ENCODE assay signal across 13 cellular contexts in genomic region chr3:49806838-49807237, GRCh38. TPM values are rescaled to one million over a fixed set of nuclear protein-coding genes. Genes with fewer than 3 reads are reported as not detected.
DNase-seq lines count a peak whose midpoint lies in the region; ATAC-seq, FAIRE-seq and TF ChIP-seq lines count a peak whose summit lies in the region.
"Had no signal": no experiment of that assay in that cellular context is flagged by ENCODE, and none has a peak within 500 bp of the region (broad histone marks: within the 10 kb centered on the region; RNA-seq: fewer than 3 reads in every experiment).

No MANE protein-coding gene starts in this region.

- H3K27me3 Mint-ChIP-seq in nephron (ENCODE audit: low read depth) = peaks cover 10% of the 10 kb centered on the region

- peak in 1 of 3 donors; percentile 37 for DNase-seq in right cardiac atrium
- DNase-seq in left cardiac atrium = no peak
- DNase-seq in K562 (ENCODE audit: extremely low read depth in 1 of 4, low spot score in 3 of 4) = no peak
- DNase-seq in head of caudate nucleus = no peak
- no peak for DNase-seq in SK-N-SH
- DNase-seq: activated T-cell treated with anti-CD3 and anti-CD28 coated beads for 4 hours, NCI-H1417 treated with DMSO at 0.1 percent for 48 hours, T-helper 2 cell had no signal

- POLR2A ChIA-PET in K562 (lab: Yijun Ruan, JAX) (interaction anchor here (1.0 kb wide), 1 partner anchor 154 kb away, joined by 3 read pairs; no protein-coding TSS in a partner anchor), SK-N-SH (lab: Yijun Ruan, JAX) (interaction anchor here (1.2 to 2.4 kb wide), 3 partner anchors 14 to 133 kb away, joined by 5 to 6 read pairs (median 6); partner anchors contain the start of gene RBM6)

- peaks cover 3% of the 10 kb centered on the region for H3K36me3 Mint-ChIP-seq in nephron (ENCODE audit: low read depth)

- H3K9me2 ChIP-seq in SK-N-SH = no peaks in the 10 kb centered on the region

- H3K9me3 ChIP-seq in right cardiac atrium (ENCODE audit: control insufficient read depth, low read length) (no peaks in the 10 kb centered on the region), K562 (replicated peaks; ENCODE audit: control insufficient read depth, insufficient read depth, low read depth, low read length) (no peaks in the 10 kb centered on the region), SK-N-SH (no peaks in the 10 kb centered on the region)

- H3F3A ChIP-seq in SK-N-SH (replicated peaks; ENCODE audit: insufficient read depth) = no peaks in the 10 kb centered on the region

- H2AFZ ChIP-seq in K562 (ENCODE audit: low read depth, low read length) (no peak overlapping the region), SK-N-SH (ENCODE audit: low read depth) (no peak overlapping the region)

- H4K20me1 ChIP-seq in K562 (replicated peaks; ENCODE audit: control insufficient read depth, insufficient read depth, low read length) (no peaks in the 10 kb centered on the region), SK-N-SH (ENCODE audit: insufficient read depth) (no peaks in the 10 kb centered on the region)

- peak overlapping the region; percentile 50 to 77 (median 69) for H3K4me3 Mint-ChIP-seq in nephron
- H3K4me3 Mint-ChIP-seq: stimulated activated naive CD8-positive, alpha-beta T cell treated with anti-CD3 and anti-CD28 coated beads, Interleukin-15, Interleukin-2, amounts not matched to agents 100 ng/mL and 50 ng/mL, for 24 hours had no signal

- in situ Hi-C loops in K562 (cut with MboI) = no loop called here

- TF ChIP-seq RAD21 in K562 (CRISPR knock-in tag; conservative IDR thresholded peaks at IDR 0.05 in 1 of 2, IDR thresholded peaks at IDR 0.05 in 1 of 2) = no peak
- no peak for TF ChIP-seq RAD21 in SK-N-SH (IDR thresholded peaks at IDR 0.05; ENCODE audit: low read length)

- H3K9me3 Mint-ChIP-seq in nephron = no peaks in the 10 kb centered on the region
- H3K9me3 Mint-ChIP-seq: stimulated activated naive CD8-positive, alpha-beta T cell treated with anti-CD3 and anti-CD28 coated beads, Interleukin-15, Interleukin-2, amounts not matched to agents 100 ng/mL and 50 ng/mL, for 24 hours had no signal

- TF ChIP-seq POLR2A in K562 (conservative IDR thresholded peaks at IDR 0.05) = no peak

- H3K9ac ChIP-seq in K562 (ENCODE audit: insufficient read depth in 1 of 2, low read depth in 2 of 2, low read length in 2 of 2) (peak overlapping the region; percentile 43 to 74; a peak in 3 of 4 replicates), SK-N-SH (no peak overlapping the region)

- peak overlapping the region; percentile 53 for H3K4me2 ChIP-seq in K562 (ENCODE audit: insufficient read depth, low read length)
- no peak overlapping the region for H3K4me2 ChIP-seq in SK-N-SH

- CTCF ChIA-PET in K562 (lab: Yijun Ruan, JAX; ENCODE audit: low intra/inter-chr PET ratio) = no interaction called here
- CTCF ChIA-PET in SK-N-SH (lab: Yijun Ruan, JAX) = interaction anchor here (0.9 to 17.6 kb wide), 6 partner anchors 20 to 101 kb away, joined by 3 to 386 read pairs (median 4); no protein-coding TSS in a partner anchor

- TF ChIP-seq EP300 in K562 (IDR thresholded peaks at IDR 0.05; ENCODE audit: low read length) = no peak
- TF ChIP-seq EP300 in SK-N-SH (IDR thresholded peaks at IDR 0.05; ENCODE audit: borderline replicate concordance in 1 of 2, low read depth in 1 of 2, low read length in 1 of 2) = no peak

- peaks cover 23% of the 10 kb centered on the region for H3K79me2 ChIP-seq in K562 (ENCODE audit: control insufficient read depth, insufficient read depth, low read length)
- no peaks in the 10 kb centered on the region for H3K79me2 ChIP-seq in SK-N-SH (ENCODE audit: insufficient read depth)

- peaks cover 43% of the 10 kb centered on the region for H3K4me1 Mint-ChIP-seq in nephron

- H3K36me3 ChIP-seq in K562 (ENCODE audit: control insufficient read depth, insufficient read depth, low read length) (peaks cover 9% of the 10 kb centered on the region; the same call in 2 of the 3 replicates), SK-N-SH (replicated peaks in 1 of 2; ENCODE audit: control insufficient read depth in 1 of 2, insufficient read depth in 2 of 2, low read length in 1 of 2) (no peaks in the 10 kb centered on the region)
- H3K36me3 ChIP-seq: cardiac muscle cell had no signal

- no peak for FAIRE-seq in K562 (lab: Jason Lieb, UNC)

- TF ChIP-seq CTCF in K562 (IDR thresholded peaks at IDR 0.05 in 2 of 3, conservative IDR thresholded peaks at IDR 0.05 in 1 of 3; ENCODE audit: insufficient read depth in 2 of 3, low read depth in 1 of 3, low read length in 3 of 3) (no peak), nephron (IDR thresholded peaks at IDR 0.05; ENCODE audit: unreplicated experiment in 3 of 3) (no peak), SK-N-SH (IDR thresholded peaks at IDR 0.05) (no peak)

- 72% methylated on average over 2 of the region's 2 CpGs for WGBS in right cardiac atrium
- WGBS in K562 (ENCODE audit: insufficient coverage, low coverage, missing lambda C conversion rate) = 100% methylated on average over 1 of the region's 2 CpGs
- WGBS in SK-N-SH (ENCODE audit: low lambda C conversion rate) = 52% methylated on average over 2 of the region's 2 CpGs

- intact Hi-C loops in right cardiac atrium (cut with DNase I) (loop anchor here in 1 of 4 donors (10.0 kb wide), 1 partner anchor 98 kb away; the partner anchor contains the start of gene MST1R), left cardiac atrium (cut with DNase I) (no loop called here), K562 (cut with micrococcal nuclease) (no loop called here), head of caudate nucleus (cut with DNase I) (no loop called here)

- H3K27ac Mint-ChIP-seq in nephron = peak overlapping the region; percentile 100
- H3K27ac Mint-ChIP-seq: stimulated activated naive CD8-positive, alpha-beta T cell treated with anti-CD3 and anti-CD28 coated beads, Interleukin-15, Interleukin-2, amounts not matched to agents 100 ng/mL and 50 ng/mL, for 24 hours had no signal

- H3K4me1 ChIP-seq in right cardiac atrium (ENCODE audit: control insufficient read depth, insufficient read depth, low read length) (peaks cover 33% of the 10 kb centered on the region), K562 (replicated peaks in 1 of 2; ENCODE audit: control insufficient read depth in 2 of 2, insufficient read depth in 2 of 2, low read length in 2 of 2) (peaks cover 39 to 64% of the 10 kb centered on the region in 2 experiments), SK-N-SH (ENCODE audit: control insufficient read depth in 1 of 2, insufficient read depth in 2 of 2, low read depth in 1 of 2, low read length in 1 of 2) (peaks cover 16 to 64% of the 10 kb centered on the region in 2 experiments)

- no TSS peak for BruUV-seq in K562 (replicated peaks; lab: Mats Ljungman, UMichigan)

- H3K27me3 ChIP-seq in right cardiac atrium (ENCODE audit: control insufficient read depth, insufficient read depth) = no peaks in the 10 kb centered on the region
- H3K27me3 ChIP-seq in K562 (ENCODE audit: control insufficient read depth in 2 of 2, insufficient read depth in 2 of 2, low read length in 2 of 2) = no peaks in the 10 kb centered on the region
- no peaks in the 10 kb centered on the region for H3K27me3 ChIP-seq in SK-N-SH (ENCODE audit: insufficient read depth)

- peak overlapping the region; percentile 25 for H3K27ac ChIP-seq in right cardiac atrium (ENCODE audit: low read length)
- peak overlapping the region; percentile 62 for H3K27ac ChIP-seq in K562 (ENCODE audit: extremely low read depth, low read depth, low read length)
- peak overlapping the region in 1 of 2 experiments; percentile 98; a peak in 2 of 4 replicates for H3K27ac ChIP-seq in SK-N-SH (ENCODE audit: low read depth in 2 of 2, low read length in 1 of 2)

- no peak overlapping the region for H3K4me3 ChIP-seq in right cardiac atrium (ENCODE audit: low read length)
- no peak overlapping the region for H3K4me3 ChIP-seq in K562
- H3K4me3 ChIP-seq in SK-N-SH (ENCODE audit: low read depth in 2 of 2, low read length in 1 of 2) = no peak overlapping the region; a peak in 1 of 4 replicates
- H3K4me3 ChIP-seq: cardiac muscle cell had no signal

- ATAC-seq in right cardiac atrium (no peak), left cardiac atrium (no peak), K562 (no peak), GM19351 (IDR thresholded peaks at IDR 0.05; ENCODE audit: unreplicated experiment) (no peak), GM21515 (IDR thresholded peaks at IDR 0.05; ENCODE audit: unreplicated experiment) (no peak)

- no peaks in the 10 kb centered on the region for H3K9me1 ChIP-seq in K562 (ENCODE audit: control insufficient read depth, insufficient read depth, low read length)

RNA-seq across cellular contexts. Expression of gene INKA1, which starts 3.8 kb away (rescaled TPM):
- total RNA-seq in right cardiac atrium (1 to 10 TPM; 2.2 to 6.4 (median 4.6) TPM), left cardiac atrium (1 to 10 TPM; 2.6 to 3.8 TPM), K562 (2014; rRNA removed) (13.6 and 13.9 TPM in 2 replicates), K562 (2014; rRNA removed; fragmentation: Illumina TruSeq; extraction: Trizol) (1.1 and 1.9 TPM in 2 replicates), K562 (2015; rRNA removed; fragmentation: Illumina TruSeq; extraction: Trizol) (6.7 and 7.6 TPM in 2 replicates), K562 (2021) (11.1 and 11.2 TPM in 2 replicates)
- polyA plus RNA-seq in right cardiac atrium (3.9 TPM), K562 (2011; rRNA removed) (5.2 and 7.2 TPM in 2 replicates), K562 (2014; fragmentation: Illumina TruSeq; extraction: Trizol) (3.9 and 7.5 TPM in 2 replicates), K562 (2014; fragmentation: Nextera tagmentation; extraction: Ambion mirVana) (1 to 10 TPM in 1 of 2 experiments, under 1 TPM in 1; 0.55 to 1.2 TPM), K562 (2014; rRNA removed) (11.2 and 12.8 TPM in 2 replicates), SK-N-SH (2012; rRNA removed) (2.6 and 3.4 TPM in 2 replicates)
- total RNA-seq in K562 (2011; cell fraction: chromatin; rRNA removed; ENCODE audit: low replicate concordance) = 1.3 and 12.1 TPM in 2 replicates
- total RNA-seq in K562 (2011; cell fraction: nucleolus; rRNA removed) = 12.7 and 12.9 TPM in 2 replicates
- 7.2 TPM in 2 replicates for total RNA-seq in K562 (2011; cell fraction: nucleoplasm; rRNA removed)
- polyA plus RNA-seq in K562 (2011; cell fraction: cytosol; rRNA removed) = 7.5 and 29.7 TPM in 2 replicates
- polyA plus RNA-seq in K562 (2011; cell fraction: nucleus; rRNA removed) = 5.6 and 11.3 TPM in 2 replicates
- 9.2 and 11.0 TPM in 2 replicates for polyA plus RNA-seq in K562 (2012)
- polyA minus RNA-seq in K562 (2011; rRNA and poly(A)+ RNA removed) = 2.6 and 5.5 TPM in 2 replicates
- 6.2 and 9.4 TPM in 2 replicates for polyA minus RNA-seq in K562 (2011; cell fraction: cytosol; rRNA and poly(A)+ RNA removed)
- polyA minus RNA-seq in K562 (2011; cell fraction: nucleus; rRNA and poly(A)+ RNA removed) = 10.9 and 11.8 TPM in 2 replicates
- 1.6 and 2.2 TPM in 2 replicates for polyA plus RNA-seq in SK-N-SH (2012; cell fraction: cytosol; rRNA removed)
- polyA plus RNA-seq in SK-N-SH (2012; cell fraction: nucleus; rRNA removed) = 1.6 and 3.8 TPM in 2 replicates

RNA-seq across cellular contexts. Expression of gene UBA7, which starts 6.9 kb away (rescaled TPM):
- total RNA-seq in right cardiac atrium (10 to 100 TPM; 25.5 to 40.5 (median 38.2) TPM), left cardiac atrium (10 to 100 TPM; 23.9 to 31.0 TPM), K562 (2014; rRNA removed) (2.0 and 2.6 TPM in 2 replicates), K562 (2014; rRNA removed; fragmentation: Illumina TruSeq; extraction: Trizol) (0.57 and 0.80 TPM in 2 replicates), K562 (2015; rRNA removed; fragmentation: Illumina TruSeq; extraction: Trizol) (2.5 and 3.0 TPM in 2 replicates), K562 (2021) (3.3 and 3.7 TPM in 2 replicates)
- polyA plus RNA-seq in right cardiac atrium (25.1 TPM), K562 (2011; rRNA removed) (2.2 and 3.8 TPM in 2 replicates), K562 (2014; fragmentation: Illumina TruSeq; extraction: Trizol) (1.7 and 1.8 TPM in 2 replicates), K562 (2014; fragmentation: Nextera tagmentation; extraction: Ambion mirVana) (under 1 TPM; 0.17 to 0.80 TPM), K562 (2014; rRNA removed) (2.0 and 3.3 TPM in 2 replicates), SK-N-SH (2012; rRNA removed) (22.6 and 25.8 TPM in 2 replicates)
- 11.3 and 29.1 TPM in 2 replicates for total RNA-seq in K562 (2011; cell fraction: chromatin; rRNA removed; ENCODE audit: low replicate concordance)
- 14.5 and 19.2 TPM in 2 replicates for total RNA-seq in K562 (2011; cell fraction: nucleolus; rRNA removed)
- 10.7 and 13.9 TPM in 2 replicates for total RNA-seq in K562 (2011; cell fraction: nucleoplasm; rRNA removed)
- polyA plus RNA-seq in K562 (2011; cell fraction: cytosol; rRNA removed) = 1.9 and 3.0 TPM in 2 replicates
- polyA plus RNA-seq in K562 (2011; cell fraction: nucleus; rRNA removed) = 48.0 and 51.2 TPM in 2 replicates
- 7.0 and 27.5 TPM in 2 replicates for polyA plus RNA-seq in K562 (2012)
- 2.1 and 2.6 TPM in 2 replicates for polyA minus RNA-seq in K562 (2011; rRNA and poly(A)+ RNA removed)
- polyA minus RNA-seq in K562 (2011; cell fraction: cytosol; rRNA and poly(A)+ RNA removed) = 1.8 TPM in 1 of 2 replicates, not detected in the other
- 10.2 and 12.9 TPM in 2 replicates for polyA minus RNA-seq in K562 (2011; cell fraction: nucleus; rRNA and poly(A)+ RNA removed)
- 2.0 and 3.0 TPM in 2 replicates for polyA plus RNA-seq in SK-N-SH (2012; cell fraction: cytosol; rRNA removed)
- polyA plus RNA-seq in SK-N-SH (2012; cell fraction: nucleus; rRNA removed) = 187 and 223 TPM in 2 replicates

RNA-seq across cellular contexts. Expression of gene CDHR4, which starts 7.2 kb away (rescaled TPM):
- under 1 TPM in 1 of 4 donors, not detected in 3; 0.29 TPM for total RNA-seq in right cardiac atrium
- 0.07 TPM for polyA plus RNA-seq in right cardiac atrium
- total RNA-seq in left cardiac atrium = under 1 TPM in 1 of 2 donors, not detected in 1; 0.24 TPM
- total RNA-seq in K562 (2011; cell fraction: chromatin; rRNA removed; ENCODE audit: low replicate concordance) = 0.93 and 2.2 TPM in 2 replicates
- 0.79 and 1.0 TPM in 2 replicates for total RNA-seq in K562 (2011; cell fraction: nucleolus; rRNA removed)
- total RNA-seq in K562 (2011; cell fraction: nucleoplasm; rRNA removed) = 1.3 and 1.5 TPM in 2 replicates
- total RNA-seq in K562 (2014; rRNA removed) = not detected in 2 replicates
- total RNA-seq in K562 (2014; rRNA removed; fragmentation: Illumina TruSeq; extraction: Trizol) = not detected in 2 replicates
- not detected in 2 replicates for total RNA-seq in K562 (2015; rRNA removed; fragmentation: Illumina TruSeq; extraction: Trizol)
- not detected in 2 replicates for total RNA-seq in K562 (2021)
- polyA plus RNA-seq in K562 (2011; rRNA removed) = 0.21 and 0.27 TPM in 2 replicates
- polyA plus RNA-seq in K562 (2011; cell fraction: cytosol; rRNA removed) = 0.16 and 0.22 TPM in 2 replicates
- polyA plus RNA-seq in K562 (2011; cell fraction: nucleus; rRNA removed) = 1.6 and 4.2 TPM in 2 replicates
- 0.16 and 0.21 TPM in 2 replicates for polyA plus RNA-seq in K562 (2012)
- 0.11 TPM in 1 of 2 replicates, not detected in the other for polyA plus RNA-seq in K562 (2014; fragmentation: Illumina TruSeq; extraction: Trizol)
- polyA plus RNA-seq in K562 (2014; fragmentation: Nextera tagmentation; extraction: Ambion mirVana) = not detected
- polyA plus RNA-seq in K562 (2014; rRNA removed) = 0.28 TPM in 1 of 2 replicates, not detected in the other
- not detected in 2 replicates for polyA minus RNA-seq in K562 (2011; rRNA and poly(A)+ RNA removed)
- polyA minus RNA-seq in K562 (2011; cell fraction: cytosol; rRNA and poly(A)+ RNA removed) = not detected in 2 replicates
- polyA minus RNA-seq in K562 (2011; cell fraction: nucleus; rRNA and poly(A)+ RNA removed) = 0.54 and 0.56 TPM in 2 replicates
- polyA plus RNA-seq in SK-N-SH (2012; rRNA removed) = 0.07 and 0.13 TPM in 2 replicates
- polyA plus RNA-seq in SK-N-SH (2012; cell fraction: cytosol; rRNA removed) = not detected in 2 replicates
- polyA plus RNA-seq in SK-N-SH (2012; cell fraction: nucleus; rRNA removed) = 0.60 and 0.66 TPM in 2 replicates
- total RNA-seq: cardiac muscle cell had no signal

RNA-seq across cellular contexts. Expression of gene IP6K1, which starts 20.5 kb away (rescaled TPM):
- total RNA-seq in right cardiac atrium (10 to 100 TPM; 18.4 to 24.0 (median 21.7) TPM), left cardiac atrium (10 to 100 TPM; 22.3 to 22.4 TPM), K562 (2014; rRNA removed) (13.1 and 18.2 TPM in 2 replicates), K562 (2014; rRNA removed; fragmentation: Illumina TruSeq; extraction: Trizol) (7.9 and 10.5 TPM in 2 replicates), K562 (2015; rRNA removed; fragmentation: Illumina TruSeq; extraction: Trizol) (12.0 and 12.9 TPM in 2 replicates), K562 (2021) (29.2 and 31.2 TPM in 2 replicates)
- polyA plus RNA-seq in right cardiac atrium (14.6 TPM), K562 (2011; rRNA removed) (27.9 and 31.5 TPM in 2 replicates), K562 (2014; fragmentation: Illumina TruSeq; extraction: Trizol) (13.4 and 16.4 TPM in 2 replicates), K562 (2014; fragmentation: Nextera tagmentation; extraction: Ambion mirVana) (1 to 10 TPM in 1 of 2 experiments, under 1 TPM in 1; 0.46 to 1.9 TPM), K562 (2014; rRNA removed) (15.4 and 15.6 TPM in 2 replicates), SK-N-SH (2012; rRNA removed) (17.0 and 23.3 TPM in 2 replicates)
- total RNA-seq in K562 (2011; cell fraction: chromatin; rRNA removed; ENCODE audit: low replicate concordance) = 68.0 and 181 TPM in 2 replicates
- total RNA-seq in K562 (2011; cell fraction: nucleolus; rRNA removed) = 71.4 and 81.3 TPM in 2 replicates
- total RNA-seq in K562 (2011; cell fraction: nucleoplasm; rRNA removed) = 41.8 and 80.9 TPM in 2 replicates
- 18.1 and 28.3 TPM in 2 replicates for polyA plus RNA-seq in K562 (2011; cell fraction: cytosol; rRNA removed)
- polyA plus RNA-seq in K562 (2011; cell fraction: nucleus; rRNA removed) = 20.1 and 35.9 TPM in 2 replicates
- 16.9 and 19.5 TPM in 2 replicates for polyA plus RNA-seq in K562 (2012)
- polyA minus RNA-seq in K562 (2011; rRNA and poly(A)+ RNA removed) = 34.2 and 41.7 TPM in 2 replicates
- 28.8 and 32.4 TPM in 2 replicates for polyA minus RNA-seq in K562 (2011; cell fraction: cytosol; rRNA and poly(A)+ RNA removed)
- 12.5 and 13.9 TPM in 2 replicates for polyA minus RNA-seq in K562 (2011; cell fraction: nucleus; rRNA and poly(A)+ RNA removed)
- polyA plus RNA-seq in SK-N-SH (2012; cell fraction: cytosol; rRNA removed) = 8.9 and 14.6 TPM in 2 replicates
- polyA plus RNA-seq in SK-N-SH (2012; cell fraction: nucleus; rRNA removed) = 37.1 and 43.4 TPM in 2 replicates

RNA-seq across cellular contexts. Expression of gene TRAIP, which starts 49.5 kb away (rescaled TPM):
- total RNA-seq in right cardiac atrium (1 to 10 TPM in 3 of 4 donors, under 1 TPM in 1; 0.68 to 1.5 (median 1.3) TPM), left cardiac atrium (1 to 10 TPM; 1.4 to 1.7 TPM), K562 (2014; rRNA removed) (16.3 and 17.6 TPM in 2 replicates), K562 (2014; rRNA removed; fragmentation: Illumina TruSeq; extraction: Trizol) (12.3 and 14.3 TPM in 2 replicates), K562 (2015; rRNA removed; fragmentation: Illumina TruSeq; extraction: Trizol) (14.6 and 17.3 TPM in 2 replicates), K562 (2021) (20.2 and 24.7 TPM in 2 replicates)
- polyA plus RNA-seq in right cardiac atrium (0.81 TPM), K562 (2011; rRNA removed) (19.7 and 24.7 TPM in 2 replicates), K562 (2014; fragmentation: Illumina TruSeq; extraction: Trizol) (20.4 and 21.2 TPM in 2 replicates), K562 (2014; fragmentation: Nextera tagmentation; extraction: Ambion mirVana) (10 to 100 TPM; 37.5 to 38.6 TPM), K562 (2014; rRNA removed) (17.8 and 23.0 TPM in 2 replicates), SK-N-SH (2012; rRNA removed) (8.1 and 12.8 TPM in 2 replicates)
- total RNA-seq in K562 (2011; cell fraction: chromatin; rRNA removed; ENCODE audit: low replicate concordance) = 34.3 and 75.0 TPM in 2 replicates
- 42.7 and 43.7 TPM in 2 replicates for total RNA-seq in K562 (2011; cell fraction: nucleolus; rRNA removed)
- 45.4 and 49.5 TPM in 2 replicates for total RNA-seq in K562 (2011; cell fraction: nucleoplasm; rRNA removed)
- 16.5 and 19.4 TPM in 2 replicates for polyA plus RNA-seq in K562 (2011; cell fraction: cytosol; rRNA removed)
- polyA plus RNA-seq in K562 (2011; cell fraction: nucleus; rRNA removed) = 102 and 132 TPM in 2 replicates
- polyA plus RNA-seq in K562 (2012) = 15.0 and 20.5 TPM in 2 replicates
- 19.3 and 27.0 TPM in 2 replicates for polyA minus RNA-seq in K562 (2011; rRNA and poly(A)+ RNA removed)
- 9.0 and 12.7 TPM in 2 replicates for polyA minus RNA-seq in K562 (2011; cell fraction: cytosol; rRNA and poly(A)+ RNA removed)
- 19.9 and 23.3 TPM in 2 replicates for polyA minus RNA-seq in K562 (2011; cell fraction: nucleus; rRNA and poly(A)+ RNA removed)
- 4.8 and 7.6 TPM in 2 replicates for polyA plus RNA-seq in SK-N-SH (2012; cell fraction: cytosol; rRNA removed)
- polyA plus RNA-seq in SK-N-SH (2012; cell fraction: nucleus; rRNA removed) = 39.1 and 62.4 TPM in 2 replicates
